ENCODE assay signal across 12 cellular contexts in the genomic region with DNA sequence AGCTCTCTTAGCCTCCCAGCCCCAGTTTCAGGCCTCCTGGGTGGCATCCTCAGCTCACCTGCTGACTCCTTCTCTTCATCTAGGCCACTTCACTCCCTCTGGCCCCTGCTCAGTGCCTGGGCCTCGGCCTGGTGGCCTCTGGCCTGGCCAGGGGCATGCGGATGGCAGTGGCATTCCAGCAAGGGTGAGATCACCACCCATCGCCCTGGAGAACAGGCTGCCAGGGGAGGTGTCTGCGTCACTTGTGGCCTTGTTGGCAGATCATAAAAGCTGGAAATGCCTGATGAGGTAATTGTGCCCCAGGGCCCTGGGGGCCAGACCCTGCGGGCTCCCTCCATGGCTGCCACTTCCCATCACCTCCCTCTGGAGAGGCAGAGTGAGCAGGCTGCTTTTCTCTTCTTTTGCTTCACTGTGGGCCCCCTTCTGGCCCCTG.
DNase-seq lines count a peak whose midpoint lies in the region; TF ChIP-seq lines count a peak whose summit lies in the region.
"Had no signal": no experiment of that assay in that cellular context is flagged by ENCODE, and none has a peak within 500 bp of the region (broad histone marks: within the 10 kb centered on the region; RNA-seq: fewer than 3 reads in every experiment).

No MANE protein-coding gene starts in this region.

- H3K4ac ChIP-seq in mesenchymal stem cell (ENCODE audit: low read depth in 1 of 2, low read length in 2 of 2) = no peak overlapping the region

- H3K27ac ChIP-seq in breast epithelium (peak overlapping the region; percentile 69 to 73), mesenchymal stem cell (ENCODE audit: low read length, poor library complexity, severe bottlenecking) (peak overlapping the region; percentile 95)
- H3K27ac ChIP-seq: thyroid gland had no signal

- H3K18ac ChIP-seq in mesenchymal stem cell (ENCODE audit: low read depth in 1 of 2, low read length in 2 of 2) = no peak overlapping the region

- no peak overlapping the region for H4K8ac ChIP-seq in mesenchymal stem cell (ENCODE audit: low read length)

- intact Hi-C loops in breast epithelium (cut with DNase I; ENCODE audit: low total_unique reads) = no loop called here

- no peak overlapping the region for H2BK120ac ChIP-seq in mesenchymal stem cell (ENCODE audit: low read depth, low read length)

- no peak overlapping the region for H3K9ac ChIP-seq in mesenchymal stem cell (ENCODE audit: low read length)

- H3K27me3 Mint-ChIP-seq in progenitor cell of endocrine pancreas = peaks cover 2% of the 10 kb centered on the region

- peaks cover 1% of the 10 kb centered on the region for H3K4me1 Mint-ChIP-seq in progenitor cell of endocrine pancreas (ENCODE audit: low read depth)

- H3K4me2 ChIP-seq in mesenchymal stem cell (ENCODE audit: low read length, poor library complexity, severe bottlenecking) = no peak overlapping the region

- TF ChIP-seq CTCF in AG10803 (conservative IDR thresholded peaks at IDR 0.05; ENCODE audit: low read length) (no peak), breast epithelium (IDR thresholded peaks at IDR 0.05) (no peak), progenitor cell of endocrine pancreas (IDR thresholded peaks at IDR 0.05; ENCODE audit: unreplicated experiment) (no peak)

- H3K27ac Mint-ChIP-seq in progenitor cell of endocrine pancreas = no peak overlapping the region

- H3K79me1 ChIP-seq in mesenchymal stem cell (replicated peaks; ENCODE audit: low read length, poor library complexity, severe bottlenecking) = no peaks in the 10 kb centered on the region

- H2AK5ac ChIP-seq in mesenchymal stem cell (ENCODE audit: low read length, severe bottlenecking) = peak overlapping the region; percentile 90

- DNase-seq in AG10803 (ENCODE audit: low read depth) (peak; percentile 66), breast epithelium (ENCODE audit: low spot score in 2 of 2) (peak in 1 of 2 donors; percentile 68), mesenchymal stem cell (peak; percentile 5), progenitor cell of endocrine pancreas (ENCODE audit: low spot score, unreplicated experiment) (no peak), NCI-H2227 (lab: John Stamatoyannopoulos, UW; ENCODE audit: unreplicated experiment) (no peak)
- DNase-seq in activated CD4-positive, CD25-positive, alpha-beta regulatory T cell (lab: John Stamatoyannopoulos, UW) = no peak
- DNase-seq in activated T-cell treated with anti-CD3 and anti-CD28 coated beads, Interleukin-2, amount 50 U/mL, for 1 hour = no peak
- DNase-seq: activated CD4-positive, alpha-beta T cell treated with anti-CD3 and anti-CD28 coated beads for 4 hours; effector memory CD4-positive, alpha-beta T cell; posterior cingulate gyrus had no signal

- H3K4me3 Mint-ChIP-seq in progenitor cell of endocrine pancreas (ENCODE audit: low read depth) = no peak overlapping the region

- H3K14ac ChIP-seq in mesenchymal stem cell (ENCODE audit: low read length in 2 of 2) = no peak overlapping the region

- H2BK12ac ChIP-seq in mesenchymal stem cell (ENCODE audit: low read length in 2 of 2) = no peak overlapping the region

- no peak overlapping the region for H2AFZ ChIP-seq in mesenchymal stem cell (ENCODE audit: low read depth, low read length)

- no peak overlapping the region for H2BK15ac ChIP-seq in mesenchymal stem cell (ENCODE audit: low read depth, poor library complexity, severe bottlenecking)

- H3K36me3 ChIP-seq in breast epithelium (no peaks in the 10 kb centered on the region), mesenchymal stem cell (ENCODE audit: control insufficient read depth in 1 of 2, insufficient read depth in 2 of 2, low read depth in 1 of 2, low read length in 2 of 2) (no peaks in the 10 kb centered on the region)
- H3K36me3 ChIP-seq: thyroid gland had no signal

- H3K4me1 ChIP-seq in breast epithelium (no peaks in the 10 kb centered on the region), mesenchymal stem cell (ENCODE audit: control insufficient read depth, insufficient read depth, low read depth, low read length) (peaks cover 30% of the 10 kb centered on the region)

- peak; percentile 89 for TF ChIP-seq EP300 in Ishikawa (IDR thresholded peaks at IDR 0.05; ENCODE audit: borderline replicate concordance)

- H3K4me3 ChIP-seq in AG10803 (ENCODE audit: low read length) (no peak overlapping the region), breast epithelium (no peak overlapping the region), mesenchymal stem cell (ENCODE audit: insufficient read depth in 1 of 2, low read depth in 1 of 2, low read length in 2 of 2) (no peak overlapping the region)
- H3K4me3 ChIP-seq: thyroid gland had no signal

- 0 out of 2 replicates have a peak, but pooled peaks have one; percentile 9 for TF ChIP-seq RAD21 in Ishikawa (IDR thresholded peaks at IDR 0.05; ENCODE audit: low read depth)

- H4K91ac ChIP-seq in mesenchymal stem cell (ENCODE audit: low read length) = no peak overlapping the region

- TF ChIP-seq POLR2A in breast epithelium (IDR thresholded peaks at IDR 0.05) = no peak

- no peaks in the 10 kb centered on the region for H3K9me3 Mint-ChIP-seq in progenitor cell of endocrine pancreas (ENCODE audit: low read depth)

- no peaks in the 10 kb centered on the region for H3K36me3 Mint-ChIP-seq in progenitor cell of endocrine pancreas (ENCODE audit: insufficient read depth)

- H3K9me3 ChIP-seq in breast epithelium (no peaks in the 10 kb centered on the region), mesenchymal stem cell (ENCODE audit: control insufficient read depth, low read length) (no peaks in the 10 kb centered on the region)
- H3K9me3 ChIP-seq: thyroid gland had no signal

- WGBS in mesenchymal stem cell = 68% methylated on average over 5 of the region's 5 CpGs

- no peak overlapping the region for H3K23ac ChIP-seq in mesenchymal stem cell (ENCODE audit: low read length in 2 of 2)

- H2BK5ac ChIP-seq in mesenchymal stem cell (ENCODE audit: low read depth, low read length, poor library complexity, severe bottlenecking) = peak overlapping the region; percentile 87

- no peaks in the 10 kb centered on the region for H3K27me3 ChIP-seq in breast epithelium
- H3K27me3 ChIP-seq in mesenchymal stem cell (ENCODE audit: control insufficient read depth in 1 of 2, insufficient read depth in 1 of 2, low read length in 2 of 2) = peaks cover 0 to 10% of the 10 kb centered on the region in 2 experiments
- H3K27me3 ChIP-seq: thyroid gland had no signal

TF ChIP-seq in Ishikawa, 13 proteins besides CTCF, POLR2A, EP300 and RAD21:
- TF ChIP-seq CREB1 (IDR thresholded peaks at IDR 0.05; ENCODE audit: low read depth) = peak; percentile 72
- no peak for TF ChIP-seq USF1 (IDR thresholded peaks at IDR 0.05)
- peak; percentile 96 for TF ChIP-seq TEAD4 (IDR thresholded peaks at IDR 0.05)
- peak; percentile 88 for TF ChIP-seq NFIC (IDR thresholded peaks at IDR 0.05)
- no peak for TF ChIP-seq EGR1 (IDR thresholded peaks at IDR 0.05)
- peak; percentile 86 for TF ChIP-seq TCF12 (IDR thresholded peaks at IDR 0.05; ENCODE audit: low read depth)
- TF ChIP-seq ZBTB7A (IDR thresholded peaks at IDR 0.05; ENCODE audit: low read depth) = peak; percentile 83; the same call in 1 of the 2 replicates
- 0 out of 2 replicates have a peak, but pooled peaks have one; percentile 4 for TF ChIP-seq TAF1 (IDR thresholded peaks at IDR 0.05; ENCODE audit: low read depth)
- peak; percentile 93 for TF ChIP-seq MAX (IDR thresholded peaks at IDR 0.05)
- 0 out of 2 replicates have a peak, but pooled peaks have one; percentile 23 for TF ChIP-seq YY1 (IDR thresholded peaks at IDR 0.05; ENCODE audit: low read depth)
- TF ChIP-seq FOXM1 (IDR thresholded peaks at IDR 0.05; ENCODE audit: borderline replicate concordance, low read depth) = peak; percentile 53; the same call in 1 of the 2 replicates
- no peak for TF ChIP-seq CEBPB (IDR thresholded peaks at IDR 0.05)
TF ChIP-seq in Ishikawa: peak in this region for 9.

Comparison
In these comparisons a context has a peak if more than half of its experiments do, and no peak if none do; other contexts are left out.
1. DNase-seq: peak in AG10803 (single experiment) and mesenchymal stem cell (single experiment); none in progenitor cell of endocrine pancreas (single experiment), activated CD4-positive, CD25-positive, alpha-beta regulatory T cell (0 of 4), NCI-H2227 (single experiment) and activated T-cell treated with anti-CD3 and anti-CD28 coated beads, Interleukin-2, amount 50 U/mL, for 1 hour (single experiment).